In genomic region chrX:1239681-1240142, GRCh38 we compare ENCODE assay signal across 9 cellular contexts. TPM values are rescaled to one million over a fixed set of nuclear protein-coding genes. Genes with fewer than 3 reads are reported as not detected.
DNase-seq lines count a peak whose midpoint lies in the region; ATAC-seq lines count a peak whose summit lies in the region.
"Had no signal": no experiment of that assay in that cellular context is flagged by ENCODE, and none has a peak within 500 bp of the region (broad histone marks: within the 10 kb centered on the region; RNA-seq: fewer than 3 reads in every experiment).

No MANE protein-coding gene starts in this region.

- peak; percentile 22 to 26 for DNase-seq in stimulated activated CD8-positive, alpha-beta memory T cell treated with anti-CD3 and anti-CD28 coated beads, Interleukin-7, amount 100 ng/mL, for 48 hours (ENCODE audit: extremely low read depth in 1 of 2, low read depth in 1 of 2)

- ATAC-seq in GM19395 (IDR thresholded peaks at IDR 0.05; ENCODE audit: unreplicated experiment): peak; percentile 87
- ATAC-seq in HG03521 (IDR thresholded peaks at IDR 0.05; ENCODE audit: unreplicated experiment): peak; percentile 53
- ATAC-seq in esophagus mucosa: peak; percentile 45
- no peak for ATAC-seq in GM19328 (IDR thresholded peaks at IDR 0.05; ENCODE audit: unreplicated experiment)
- no peak for ATAC-seq in GM18873 (IDR thresholded peaks at IDR 0.05; ENCODE audit: low FRiP score, unreplicated experiment)
- no peak for ATAC-seq in HG03159 (IDR thresholded peaks at IDR 0.05; ENCODE audit: unreplicated experiment)

RNA-seq across cellular contexts. Expression of gene CRLF2, which starts 27.3 kb away (rescaled TPM):
- not detected for total RNA-seq in esophagus mucosa
- total RNA-seq: activated CD8-positive, alpha-beta memory T cell treated with anti-CD3 and anti-CD28 coated beads for 36 hours; fibroblast of villous mesenchyme had no signal

RNA-seq across cellular contexts. Expression of gene CSF2RA, which starts 28.9 kb away (rescaled TPM):
- 3.3 TPM for total RNA-seq in esophagus mucosa
- total RNA-seq: activated CD8-positive, alpha-beta memory T cell treated with anti-CD3 and anti-CD28 coated beads for 36 hours; fibroblast of villous mesenchyme had no signal

Comparison
In these comparisons a context has a peak if more than half of its experiments do, and no peak if none do; other contexts are left out.
1. ATAC-seq: peak in GM19395 (single experiment), HG03521 (single experiment) and esophagus mucosa (single experiment); none in GM19328 (single experiment), GM18873 (single experiment) and HG03159 (single experiment).